In the genomic region with DNA sequence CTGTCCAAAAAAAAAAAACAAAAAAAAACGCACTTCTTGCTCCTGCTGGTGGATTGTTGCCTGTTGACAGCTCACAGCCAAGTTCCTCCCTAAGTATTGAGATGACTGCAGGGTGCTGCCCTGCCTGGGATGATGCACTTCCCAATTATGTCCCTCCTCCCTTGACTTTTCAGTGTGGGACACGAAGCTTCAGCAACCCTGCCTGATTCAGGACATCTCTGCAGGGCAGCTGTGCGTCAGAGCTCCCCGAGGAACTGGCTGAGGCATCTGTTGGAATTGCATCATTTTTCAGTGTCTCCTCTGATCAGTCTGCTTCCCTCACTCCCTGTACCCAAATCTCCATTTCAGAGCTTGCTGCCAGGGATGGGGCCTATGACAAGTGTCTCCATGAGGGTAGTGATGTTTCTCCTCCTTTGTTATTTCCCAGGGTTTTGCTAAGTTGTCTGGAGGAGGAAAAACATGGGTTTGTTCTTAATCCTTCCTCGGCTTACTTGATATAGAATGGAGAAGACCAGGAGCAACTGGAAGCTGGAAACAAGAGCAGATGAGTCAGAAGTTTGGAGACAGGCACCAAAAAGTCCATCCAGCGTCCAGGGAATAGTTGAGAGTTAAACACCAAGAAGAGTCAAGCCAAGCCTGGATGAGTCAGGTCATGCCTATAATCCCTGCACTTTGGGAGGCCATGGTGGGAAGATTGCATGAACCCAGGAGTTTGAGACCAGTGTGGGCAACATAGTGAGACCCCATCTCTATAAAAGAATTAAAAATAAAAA, we compare ENCODE assay signal across 14 cellular contexts.
DNase-seq lines count a peak whose midpoint lies in the region; ATAC-seq and TF ChIP-seq lines count a peak whose summit lies in the region.
"Had no signal": no experiment of that assay in that cellular context is flagged by ENCODE, and none has a peak within 500 bp of the region (broad histone marks: within the 10 kb centered on the region; RNA-seq: fewer than 3 reads in every experiment).

No MANE protein-coding gene starts in this region.

- H3K27ac ChIP-seq in mesendoderm (ENCODE audit: low read depth, low read length) (no peak overlapping the region), upper lobe of left lung (no peak overlapping the region)

- TF ChIP-seq EP300 in upper lobe of left lung (IDR thresholded peaks at IDR 0.05) = no peak

- no peaks in the 10 kb centered on the region for H3K27me3 ChIP-seq in mesendoderm (ENCODE audit: insufficient read depth, low read length, poor library complexity)
- no peaks in the 10 kb centered on the region for H3K27me3 ChIP-seq in upper lobe of left lung

- H2AK5ac ChIP-seq in mesendoderm (ENCODE audit: low read length) = no peak overlapping the region

- H3K4me3 ChIP-seq in choroid plexus epithelial cell (ENCODE audit: low read depth, low read length) (no peak overlapping the region), mesendoderm (ENCODE audit: low read length) (no peak overlapping the region), upper lobe of left lung (no peak overlapping the region)

- H3K79me1 ChIP-seq in mesendoderm (ENCODE audit: low read length) = no peaks in the 10 kb centered on the region

- intact Hi-C loops in natural killer cell (cut with micrococcal nuclease) = no loop called here

- H3K9ac ChIP-seq in mesendoderm (ENCODE audit: low read length) = no peak overlapping the region

- no peak overlapping the region for H3K4ac ChIP-seq in mesendoderm (ENCODE audit: low read depth, low read length)

- H3K27ac Mint-ChIP-seq in natural killer cell = no peak overlapping the region
- H3K27ac Mint-ChIP-seq: activated CD8-positive, alpha-beta T cell treated with anti-CD3 and anti-CD28 coated beads for 36 hours; IgD-negative memory B cell had no signal

- H3K9me3 ChIP-seq in upper lobe of left lung = no peaks in the 10 kb centered on the region

- H2BK15ac ChIP-seq in mesendoderm (replicated peaks; ENCODE audit: low read depth) = no peak overlapping the region

- DNase-seq in MV-4-11 (lab: John Stamatoyannopoulos, UW) (peak; percentile 21), choroid plexus epithelial cell (ENCODE audit: low read depth) (peak; percentile 90), mesendoderm (peak; percentile 50), upper lobe of left lung (no peak), natural killer cell (no peak), NCI-H1048 (lab: John Stamatoyannopoulos, UW) (no peak), mucosa of gallbladder (ENCODE audit: low spot score) (no peak)
- DNase-seq: activated CD8-positive, alpha-beta T cell treated with anti-CD3 and anti-CD28 coated beads for 36 hours; activated effector memory CD4-positive, alpha-beta T cell treated with anti-CD3 and anti-CD28 coated beads, Interleukin-2, amount 50 U/mL, for 16 hours; cerebellar nuclear complex; NCI-H1694 treated with DMSO at 0.1 percent for 48 hours; NCI-H774; SHP77 treated with DMSO at 0.1 percent for 48 hours had no signal

- no peak for TF ChIP-seq POLR2A in upper lobe of left lung (IDR thresholded peaks at IDR 0.05)

- H3K4me1 ChIP-seq in mesendoderm (ENCODE audit: control insufficient read depth, low read depth, low read length) (no peaks in the 10 kb centered on the region), upper lobe of left lung (peaks cover 0 to 5% (median 2%) of the 10 kb centered on the region in 4 donors)

- no peaks in the 10 kb centered on the region for H3K36me3 Mint-ChIP-seq in natural killer cell

- H4K5ac ChIP-seq in mesendoderm (ENCODE audit: low read length) = no peak overlapping the region

- TF ChIP-seq CTCF in choroid plexus epithelial cell (conservative IDR thresholded peaks at IDR 0.05; ENCODE audit: low read depth, low read length) (no peak), upper lobe of left lung (IDR thresholded peaks at IDR 0.05) (no peak), natural killer cell (IDR thresholded peaks at IDR 0.05) (no peak)

- H3K4me1 Mint-ChIP-seq in natural killer cell = no peaks in the 10 kb centered on the region

- H3K9me3 Mint-ChIP-seq in natural killer cell = peaks cover 4 to 12% of the 10 kb centered on the region in 2 donors

- no peaks in the 10 kb centered on the region for H3K79me2 ChIP-seq in mesendoderm (ENCODE audit: control insufficient read depth, insufficient read depth, low read length)

- ATAC-seq in upper lobe of left lung (ENCODE audit: low FRiP score in 2 of 2) (peak; percentile 4 to 90), natural killer cell (no peak)
- ATAC-seq: activated CD8-positive, alpha-beta T cell treated with anti-CD3 and anti-CD28 coated beads for 36 hours had no signal

- no CpG with 5 or more reads among the region's 6 CpGs for WGBS in mesendoderm (ENCODE audit: extremely low coverage, insufficient coverage, low lambda C conversion rate)
- WGBS in upper lobe of left lung, 2 donors = 71 to 73% methylated on average over 5 to 6 of the region's 6 CpGs

- H3K56ac ChIP-seq in mesendoderm (ENCODE audit: low read length) = no peak overlapping the region

- no peaks in the 10 kb centered on the region for H3K27me3 Mint-ChIP-seq in natural killer cell (ENCODE audit: low read depth in 2 of 2)
- H3K27me3 Mint-ChIP-seq: activated CD8-positive, alpha-beta T cell treated with anti-CD3 and anti-CD28 coated beads for 36 hours; IgD-negative memory B cell had no signal

- H3K36me3 ChIP-seq in mesendoderm (ENCODE audit: control insufficient read depth, insufficient read depth, low read length) = no peaks in the 10 kb centered on the region
- no peaks in the 10 kb centered on the region for H3K36me3 ChIP-seq in upper lobe of left lung

- no peak overlapping the region for H2BK5ac ChIP-seq in mesendoderm (ENCODE audit: low read length)

- no peak overlapping the region for H3K4me2 ChIP-seq in mesendoderm (ENCODE audit: low read length)

- no peak overlapping the region for H3K23ac ChIP-seq in mesendoderm (ENCODE audit: low read length)

- no peak overlapping the region for H3K4me3 Mint-ChIP-seq in natural killer cell
- H3K4me3 Mint-ChIP-seq: activated CD8-positive, alpha-beta T cell treated with anti-CD3 and anti-CD28 coated beads for 36 hours; IgD-negative memory B cell had no signal

- no peak overlapping the region for H2BK120ac ChIP-seq in mesendoderm (ENCODE audit: low read depth, low read length)

- H4K8ac ChIP-seq in mesendoderm (ENCODE audit: low read depth, low read length) = no peak overlapping the region

- no peak overlapping the region for H3K18ac ChIP-seq in mesendoderm (ENCODE audit: low read length)

Comparison
In these comparisons a context has a peak if more than half of its experiments do, and no peak if none do; other contexts are left out.
1. DNase-seq: peak in MV-4-11 (single experiment), choroid plexus epithelial cell (single experiment) and mesendoderm (single experiment); none in upper lobe of left lung (0 of 2), natural killer cell (single experiment), NCI-H1048 (single experiment) and mucosa of gallbladder (single experiment).
2. ATAC-seq: peak in upper lobe of left lung (2 of 2); none in natural killer cell (0 of 3).